Comparison of ENCODE assay signal across 11 cellular contexts in genomic region chr19:40274585-40275544, GRCh38. TPM values are rescaled to one million over a fixed set of nuclear protein-coding genes. Genes with fewer than 3 reads are reported as not detected.
DNase-seq lines count a peak whose midpoint lies in the region; ATAC-seq and TF ChIP-seq lines count a peak whose summit lies in the region.
"Had no signal": no experiment of that assay in that cellular context is flagged by ENCODE, and none has a peak within 500 bp of the region (broad histone marks: within the 10 kb centered on the region; RNA-seq: fewer than 3 reads in every experiment).

No MANE protein-coding gene starts in this region.

- 42 to 48% (median 44%) methylated on average over 24 to 28 of the region's 28 CpGs for WGBS in spleen, 5 donors

- H3K36me3 ChIP-seq in OCI-LY7 (ENCODE audit: insufficient read depth, low read length): peaks cover 30% of the 10 kb centered on the region
- H3K36me3 ChIP-seq in spleen: peaks cover 0 to 36% (median 0%) of the 10 kb centered on the region in 6 donors
- peaks cover 6% of the 10 kb centered on the region for H3K36me3 ChIP-seq in WERI-Rb-1

- BruUV-seq in OCI-LY7 (replicated peaks; lab: Mats Ljungman, UMichigan): no TSS peak

- TF ChIP-seq CTCF in OCI-LY7 (conservative IDR thresholded peaks at IDR 0.05; ENCODE audit: low read length) (no peak), spleen (IDR thresholded peaks at IDR 0.05 in 8 of 11, conservative IDR thresholded peaks at IDR 0.05 in 3 of 11) (no peak), WERI-Rb-1 (IDR thresholded peaks at IDR 0.05; ENCODE audit: low read depth, low read length) (no peak)

- peaks cover 60% of the 10 kb centered on the region for H3K4me1 Mint-ChIP-seq in central memory CD8-positive, alpha-beta T cell

- peak overlapping the region; percentile 65 for H3K27ac Mint-ChIP-seq in central memory CD8-positive, alpha-beta T cell (ENCODE audit: low read depth)

- TF ChIP-seq POLR2A in spleen (IDR thresholded peaks at IDR 0.05): no peak

- intact Hi-C loops in OCI-LY7 (cut with micrococcal nuclease; ENCODE audit: unreplicated experiment): no loop called here
- intact Hi-C loops in spleen (cut with DNase I; ENCODE audit: low total_unique reads): no loop called here

- no peaks in the 10 kb centered on the region for H3K27me3 Mint-ChIP-seq in central memory CD8-positive, alpha-beta T cell

- DNase-seq in OCI-LY7 (ENCODE audit: low spot score): peak; percentile 47
- DNase-seq in central memory CD8-positive, alpha-beta T cell (ENCODE audit: low spot score in 2 of 2): no peak
- peak; percentile 80 for DNase-seq in spleen
- DNase-seq in NCI-H226: no peak
- DNase-seq in WERI-Rb-1: no peak
- DNase-seq: effector CD4-positive, alpha-beta T cell; upper lobe of left lung had no signal

- peak; percentile 45 for ATAC-seq in GM18502 (IDR thresholded peaks at IDR 0.05; ENCODE audit: poor library complexity, unreplicated experiment)
- peak; percentile 62 for ATAC-seq in central memory CD8-positive, alpha-beta T cell (replicated peaks; ENCODE audit: extremely low read depth, poor library complexity, severe bottlenecking)
- no peak for ATAC-seq in HG02885 (IDR thresholded peaks at IDR 0.05; ENCODE audit: poor library complexity, unreplicated experiment)

- H3K4me3 ChIP-seq in OCI-LY7 (ENCODE audit: low read depth, low read length, poor library complexity, severe bottlenecking): peak overlapping the region; percentile 17
- peak overlapping the region in 1 of 8 donors; percentile 31 for H3K4me3 ChIP-seq in spleen
- H3K4me3 ChIP-seq in WERI-Rb-1 (ENCODE audit: low read depth, low read length): no peak overlapping the region
- H3K4me3 ChIP-seq: smooth muscle cell, upper lobe of left lung had no signal

- H3K4me1 ChIP-seq in OCI-LY7 (ENCODE audit: insufficient read depth, low read length, poor library complexity, severe bottlenecking): peaks cover 21% of the 10 kb centered on the region
- peaks cover 26 to 98% (median 78%) of the 10 kb centered on the region in 6 donors for H3K4me1 ChIP-seq in spleen

- POLR2A ChIA-PET in OCI-LY7 (lab: Charles Lee): no interaction called here

- H3K36me3 Mint-ChIP-seq in central memory CD8-positive, alpha-beta T cell (ENCODE audit: insufficient read depth): peaks cover 12% of the 10 kb centered on the region

- peak overlapping the region; percentile 29 for H3K4me3 Mint-ChIP-seq in central memory CD8-positive, alpha-beta T cell

- H3K27ac ChIP-seq in OCI-LY7 (ENCODE audit: low read depth, low read length, poor library complexity, severe bottlenecking): no peak overlapping the region
- peak overlapping the region in 3 of 8 donors; percentile 7 to 42 (median 28) for H3K27ac ChIP-seq in spleen
- no peak overlapping the region for H3K27ac ChIP-seq in WERI-Rb-1

- no peaks in the 10 kb centered on the region for H3K9me3 Mint-ChIP-seq in central memory CD8-positive, alpha-beta T cell

- no peaks in the 10 kb centered on the region for H4K20me1 ChIP-seq in OCI-LY7 (ENCODE audit: insufficient read depth, low read length)

- H3K79me2 ChIP-seq in OCI-LY7 (ENCODE audit: insufficient read depth, low read depth, low read length): peaks cover 75% of the 10 kb centered on the region

- CTCF ChIA-PET in OCI-LY7 (lab: Charles Lee; ENCODE audit: unreplicated experiment): interaction anchor here (0.5 kb wide), 2 partner anchors 10 to 31 kb away, joined by 3 to 9 read pairs; partner anchors contain the start of gene AKT2

- no peaks in the 10 kb centered on the region for H3K9me2 ChIP-seq in OCI-LY7 (ENCODE audit: insufficient read depth, low read length)

- H3K4me2 ChIP-seq in OCI-LY7 (ENCODE audit: low read length): peak overlapping the region; percentile 62
- H3K4me2 ChIP-seq: smooth muscle cell had no signal

- H3K9me3 ChIP-seq in OCI-LY7 (ENCODE audit: low read length): no peaks in the 10 kb centered on the region
- H3K9me3 ChIP-seq in spleen: no peaks in the 10 kb centered on the region
- H3K9me3 ChIP-seq in WERI-Rb-1 (ENCODE audit: severe bottlenecking): no peaks in the 10 kb centered on the region
- H3K9me3 ChIP-seq: upper lobe of left lung had no signal

- H3K27me3 ChIP-seq in spleen (replicated peaks in 1 of 7) (no peaks in the 10 kb centered on the region), WERI-Rb-1 (ENCODE audit: insufficient read depth, low read depth, severe bottlenecking) (no peaks in the 10 kb centered on the region)
- H3K27me3 ChIP-seq: upper lobe of left lung had no signal

- no peak overlapping the region for H2AFZ ChIP-seq in OCI-LY7 (ENCODE audit: low read length)

RNA-seq across cellular contexts. Expression of gene AKT2, which starts 10.3 kb away (rescaled TPM):
- 97.8 and 116 TPM in 2 replicates for total RNA-seq in OCI-LY7 (2014; rRNA removed; shearing (Covaris generic))
- total RNA-seq in OCI-LY7 (2022) (192 and 197 TPM in 2 replicates), spleen (100 to 1,000 TPM in 4 of 7 donors, 10 to 100 TPM in 3; 95.1 to 134 (median 112) TPM)
- 10 to 100 TPM; 28.8 to 75.7 (median 37.1) TPM for polyA plus RNA-seq in spleen

RNA-seq across cellular contexts. Expression of gene CCNP, which starts 48.4 kb away (rescaled TPM):
- total RNA-seq in OCI-LY7 (2014; rRNA removed; shearing (Covaris generic)): 0.54 and 0.59 TPM in 2 replicates
- total RNA-seq in OCI-LY7 (2022) (0.48 and 0.61 TPM in 2 replicates), spleen (under 1 TPM in 2 of 7 donors, not detected in 5; 0.43 to 0.47 TPM)
- under 1 TPM; 0.18 to 0.43 (median 0.26) TPM for polyA plus RNA-seq in spleen
- total RNA-seq: smooth muscle cell had no signal

RNA-seq across cellular contexts. Expression of gene TTC9B, which starts 56.7 kb away (rescaled TPM):
- not detected in 2 replicates for total RNA-seq in OCI-LY7 (2014; rRNA removed; shearing (Covaris generic))
- not detected in 2 replicates for total RNA-seq in OCI-LY7 (2022)
- total RNA-seq in spleen: not detected
- polyA plus RNA-seq in spleen: not detected
- total RNA-seq: kidney epithelial cell, smooth muscle cell, upper lobe of left lung had no signal
- polyA plus RNA-seq: smooth muscle cell had no signal

Comparison
In these comparisons a context has a peak if more than half of its experiments do, and no peak if none do; other contexts are left out.
1. DNase-seq: peak in OCI-LY7 (single experiment) and spleen (single experiment); none in central memory CD8-positive, alpha-beta T cell (0 of 2), NCI-H226 (single experiment) and WERI-Rb-1 (single experiment).